ENCODE assay signal across 14 cellular contexts in the genomic region with DNA sequence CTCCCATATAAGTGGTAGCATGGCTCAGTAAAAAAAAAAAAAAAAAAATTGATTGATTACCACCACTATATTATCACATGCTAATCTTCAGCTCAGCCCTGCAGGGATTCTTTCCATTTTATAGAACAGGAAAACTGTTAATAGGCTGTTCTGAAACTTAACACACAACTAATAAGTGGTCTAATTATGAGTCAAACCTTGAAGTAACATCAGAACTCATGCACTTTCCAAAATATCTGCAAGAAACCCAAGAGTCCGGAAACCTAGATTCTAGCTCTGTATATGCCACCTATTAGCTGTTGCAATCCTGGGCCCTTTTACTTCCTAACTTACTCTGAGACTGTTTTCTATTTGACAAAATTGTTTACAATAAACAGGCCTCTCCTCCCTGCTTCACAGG. TPM values are rescaled to one million over a fixed set of nuclear protein-coding genes. Genes with fewer than 3 reads are reported as not detected.
DNase-seq lines count a peak whose midpoint lies in the region; ATAC-seq lines count a peak whose summit lies in the region.
"Had no signal": no experiment of that assay in that cellular context is flagged by ENCODE, and none has a peak within 500 bp of the region (broad histone marks: within the 10 kb centered on the region; RNA-seq: fewer than 3 reads in every experiment).

No MANE protein-coding gene starts in this region.

- peaks cover 20 to 61% (median 31%) of the 10 kb centered on the region in 4 donors for H3K4me1 Mint-ChIP-seq in CD4-positive, alpha-beta memory T cell

- H2BK12ac ChIP-seq in mesenchymal stem cell (ENCODE audit: low read length in 2 of 2), result no peak overlapping the region

- H2BK120ac ChIP-seq in mesenchymal stem cell (ENCODE audit: low read depth, low read length), result no peak overlapping the region

- H3K9me3 ChIP-seq in CD4-positive, alpha-beta memory T cell (ENCODE audit: control insufficient read depth in 1 of 2, low read length in 2 of 2), result no peaks in the 10 kb centered on the region
- H3K9me3 ChIP-seq in mesenchymal stem cell (ENCODE audit: control insufficient read depth, low read length), result peaks cover 5% of the 10 kb centered on the region

- no peak overlapping the region for H2BK5ac ChIP-seq in mesenchymal stem cell (ENCODE audit: low read depth, low read length, poor library complexity, severe bottlenecking)

- no peak overlapping the region for H3K27ac ChIP-seq in CD4-positive, alpha-beta memory T cell (ENCODE audit: low read depth, low read length)
- no peak overlapping the region for H3K27ac ChIP-seq in mesenchymal stem cell (ENCODE audit: low read length, poor library complexity, severe bottlenecking)

- WGBS in mesenchymal stem cell, result 100% methylated on average over 1 of the region's 1 CpG

- H3K4me2 ChIP-seq in mesenchymal stem cell (ENCODE audit: low read length, poor library complexity, severe bottlenecking), result no peak overlapping the region

- no peak overlapping the region for H3K4ac ChIP-seq in mesenchymal stem cell (ENCODE audit: low read depth in 1 of 2, low read length in 2 of 2)

- POLR2A ChIA-PET in CD4-positive, alpha-beta memory T cell (lab: Charles Lee; ENCODE audit: partially characterized antibody), result interaction anchor here (0.7 kb wide), 1 partner anchor 719 kb away, joined by 3 read pairs; no protein-coding TSS in a partner anchor

- no peak overlapping the region for H2AK5ac ChIP-seq in mesenchymal stem cell (ENCODE audit: low read length, severe bottlenecking)

- no peak overlapping the region for H3K14ac ChIP-seq in mesenchymal stem cell (ENCODE audit: low read length in 2 of 2)

- intact Hi-C loops in CD4-positive, alpha-beta memory T cell (cut with micrococcal nuclease), result no loop called here

- ATAC-seq in GM19035 (IDR thresholded peaks at IDR 0.05; ENCODE audit: unreplicated experiment) (peak; percentile 76), HG02678 (IDR thresholded peaks at IDR 0.05; ENCODE audit: unreplicated experiment) (peak; percentile 57), HG03457 (IDR thresholded peaks at IDR 0.05; ENCODE audit: unreplicated experiment) (peak; percentile 66)
- ATAC-seq: left cardiac atrium, PC-3 had no signal

- H3K4me3 ChIP-seq in CD4-positive, alpha-beta memory T cell (ENCODE audit: low read length in 2 of 2), result no peak overlapping the region
- H3K4me3 ChIP-seq in mesenchymal stem cell (ENCODE audit: insufficient read depth in 1 of 2, low read depth in 1 of 2, low read length in 2 of 2), result no peak overlapping the region

- H3K4me3 Mint-ChIP-seq in CD4-positive, alpha-beta memory T cell, result peak overlapping the region in 4 of 8 donors; percentile 17 to 56 (median 48)

- H3K36me3 Mint-ChIP-seq in CD4-positive, alpha-beta memory T cell, result peaks cover 69 to 71% of the 10 kb centered on the region in 2 donors

- no peak overlapping the region for H3K23ac ChIP-seq in mesenchymal stem cell (ENCODE audit: low read length in 2 of 2)

- DNase-seq in CD4-positive, alpha-beta memory T cell, result no peak
- DNase-seq in mesenchymal stem cell, result no peak
- DNase-seq in cerebellar nuclear complex (lab: John Stamatoyannopoulos, UW), result no peak
- no peak for DNase-seq in effector CD4-positive, alpha-beta T cell
- no peak for DNase-seq in LoVo (ENCODE audit: low spot score)
- DNase-seq: activated effector memory CD4-positive, alpha-beta T cell treated with Interleukin-2 at 50 U/mL for 16 hours; left cardiac atrium; NCI-H1417 treated with DMSO at 0.1 percent for 48 hours; PC-3; stimulated activated CD4-positive, alpha-beta T cell treated with anti-CD3 and anti-CD28 coated beads, Interleukin-2, amount 100 ng/mL, for 24 hours; substantia nigra had no signal

- H2AFZ ChIP-seq in mesenchymal stem cell (ENCODE audit: low read depth, low read length), result no peak overlapping the region

- no peak overlapping the region for H2BK15ac ChIP-seq in mesenchymal stem cell (ENCODE audit: low read depth, poor library complexity, severe bottlenecking)

- H3K79me1 ChIP-seq in mesenchymal stem cell (replicated peaks; ENCODE audit: low read length, poor library complexity, severe bottlenecking), result peaks cover 8% of the 10 kb centered on the region

- CTCF ChIA-PET in CD4-positive, alpha-beta memory T cell (lab: Charles Lee; ENCODE audit: partially characterized antibody), result no interaction called here

- H3K27me3 ChIP-seq in CD4-positive, alpha-beta memory T cell (ENCODE audit: insufficient read depth, low read length), result no peaks in the 10 kb centered on the region
- H3K27me3 ChIP-seq in mesenchymal stem cell (ENCODE audit: control insufficient read depth in 1 of 2, insufficient read depth in 1 of 2, low read length in 2 of 2), result no peaks in the 10 kb centered on the region

- H4K91ac ChIP-seq in mesenchymal stem cell (ENCODE audit: low read length), result no peak overlapping the region

- H3K27ac Mint-ChIP-seq in CD4-positive, alpha-beta memory T cell, result peak overlapping the region in 4 of 7 donors; percentile 2 to 54 (median 26)

- H3K27me3 Mint-ChIP-seq in CD4-positive, alpha-beta memory T cell, result no peaks in the 10 kb centered on the region

- H3K9ac ChIP-seq in mesenchymal stem cell (ENCODE audit: low read length), result no peak overlapping the region

- peaks cover 5% of the 10 kb centered on the region for H3K36me3 ChIP-seq in CD4-positive, alpha-beta memory T cell (ENCODE audit: insufficient read depth, low read length)
- peaks cover 0 to 27% of the 10 kb centered on the region in 2 experiments for H3K36me3 ChIP-seq in mesenchymal stem cell (ENCODE audit: control insufficient read depth in 1 of 2, insufficient read depth in 2 of 2, low read depth in 1 of 2, low read length in 2 of 2)

- peaks cover 0 to 19% (median 4%) of the 10 kb centered on the region in 8 donors for H3K9me3 Mint-ChIP-seq in CD4-positive, alpha-beta memory T cell

- no peak overlapping the region for H4K8ac ChIP-seq in mesenchymal stem cell (ENCODE audit: low read length)

- H3K18ac ChIP-seq in mesenchymal stem cell (ENCODE audit: low read depth in 1 of 2, low read length in 2 of 2), result no peak overlapping the region

- H3K4me1 ChIP-seq in CD4-positive, alpha-beta memory T cell (ENCODE audit: insufficient read depth, low read length), result peaks cover 16% of the 10 kb centered on the region
- H3K4me1 ChIP-seq in mesenchymal stem cell (ENCODE audit: control insufficient read depth, insufficient read depth, low read depth, low read length), result no peaks in the 10 kb centered on the region

RNA-seq across cellular contexts. Expression of gene SEM1, which starts 23.9 kb away (rescaled TPM):
- total RNA-seq in CD4-positive, alpha-beta memory T cell, result 10 to 100 TPM; 35.1 to 41.0 TPM
- 100 to 1,000 TPM; 127 to 152 TPM for polyA plus RNA-seq in CD4-positive, alpha-beta memory T cell
- 106 TPM for polyA plus RNA-seq in mesenchymal stem cell (2013, experiment 1 of 2)
- 111 TPM for polyA plus RNA-seq in mesenchymal stem cell (2013, experiment 2 of 2)
